ENCODE assay signal across 30 cellular contexts in genomic region chrX:43615677-43616076, GRCh38. TPM values are rescaled to one million over a fixed set of nuclear protein-coding genes. Genes with fewer than 3 reads are reported as not detected.
DNase-seq lines count a peak whose midpoint lies in the region; ATAC-seq and TF ChIP-seq lines count a peak whose summit lies in the region.
"Had no signal": no experiment of that assay in that cellular context is flagged by ENCODE, and none has a peak within 500 bp of the region (broad histone marks: within the 10 kb centered on the region; RNA-seq: fewer than 3 reads in every experiment).

No MANE protein-coding gene starts in this region.

- no peaks in the 10 kb centered on the region for H3K4me1 ChIP-seq in heart right ventricle

- peak overlapping the region in 4 of 10 donors; percentile 10 to 39 (median 24) for H3K27ac ChIP-seq in heart right ventricle
- H3K27ac ChIP-seq: 22Rv1 had no signal

- peak; percentile 65 for ATAC-seq in Right ventricle myocardium inferior
- ATAC-seq in heart right ventricle: peak in 5 of 8 donors; percentile 41 to 84 (median 58)
- no peak for ATAC-seq in HG03354 (IDR thresholded peaks at IDR 0.05; ENCODE audit: poor library complexity, severe bottlenecking, unreplicated experiment)
- ATAC-seq in HG02571 (IDR thresholded peaks at IDR 0.05; ENCODE audit: unreplicated experiment): no peak
- ATAC-seq: activated CD4-positive, alpha-beta T cell treated with anti-CD3 and anti-CD28 coated beads for 36 hours; GM12878; HepG2; left lobe of liver; naive thymus-derived CD8-positive, alpha-beta T cell; stimulated activated effector memory CD8-positive, alpha-beta T cell treated with anti-CD3 and anti-CD28 coated beads, Interleukin-12 subunit alpha, Interleukin-12 subunit beta, amount 100 ng/mL, for 72 hours had no signal

- H3K27me3 ChIP-seq in heart right ventricle: peaks cover 0 to 8% (median 0%) of the 10 kb centered on the region in 7 donors

- no peak overlapping the region for H3K4me3 ChIP-seq in heart right ventricle
- H3K4me3 ChIP-seq: GM12878 had no signal

- no peak overlapping the region for H3K4me3 Mint-ChIP-seq in nephron
- H3K4me3 Mint-ChIP-seq: activated CD4-positive, alpha-beta T cell treated with anti-CD3 and anti-CD28 coated beads for 36 hours; CD4-positive, alpha-beta T cell; naive thymus-derived CD8-positive, alpha-beta T cell; stimulated activated effector memory CD8-positive, alpha-beta T cell treated with anti-CD3 and anti-CD28 coated beads, Interleukin-12 subunit alpha, Interleukin-12 subunit beta, amount 100 ng/mL, for 72 hours; T-helper 1 cell treated with Interleukin-12 subunit alpha and Interleukin-12 subunit beta and Interleukin-4 antibody, amounts not matched to agents 30 μg/mL and 1 μg/mL, for 36 hours had no signal

- H3K9me3 Mint-ChIP-seq in nephron: peaks cover 15% of the 10 kb centered on the region
- H3K9me3 Mint-ChIP-seq: CD4-positive, alpha-beta T cell; naive thymus-derived CD8-positive, alpha-beta T cell; stimulated activated effector memory CD8-positive, alpha-beta T cell treated with anti-CD3 and anti-CD28 coated beads, Interleukin-12 subunit alpha, Interleukin-12 subunit beta, amount 100 ng/mL, for 72 hours; T-helper 1 cell treated with Interleukin-12 subunit alpha and Interleukin-12 subunit beta and Interleukin-4 antibody, amounts not matched to agents 30 μg/mL and 1 μg/mL, for 36 hours had no signal

- no peaks in the 10 kb centered on the region for H3K36me3 Mint-ChIP-seq in nephron (ENCODE audit: low read depth)
- H3K36me3 Mint-ChIP-seq: stimulated activated effector memory CD8-positive, alpha-beta T cell treated with anti-CD3 and anti-CD28 coated beads, Interleukin-12 subunit alpha, Interleukin-12 subunit beta, amount 100 ng/mL, for 72 hours had no signal

- 38 to 47% methylated on average over 5 of the region's 5 CpGs for WGBS in heart right ventricle, 2 donors

- H3K9me3 ChIP-seq in heart right ventricle: no peaks in the 10 kb centered on the region
- H3K9me3 ChIP-seq: SK-N-SH had no signal

- DNase-seq in Right ventricle myocardium inferior (ENCODE audit: missing footprints): no peak
- no peak for DNase-seq in cardiac septum (ENCODE audit: low spot score)
- peak in 1 of 2 donors; percentile 3 for DNase-seq in heart right ventricle
- DNase-seq in epidermal melanocyte (ENCODE audit: insufficient read length, low spot score): no peak
- DNase-seq in NCI-H2227 treated with DMSO at 0.1 percent for 48 hours (lab: John Stamatoyannopoulos, UW): no peak
- DNase-seq: activated CD4-positive, alpha-beta T cell treated with anti-CD3 and anti-CD28 coated beads for 36 hours; activated gamma-delta T cell; activated T-cell treated with anti-CD3 and anti-CD28 coated beads, Interleukin-2, amount 50 U/mL, for 1 hour; CD4-positive, alpha-beta T cell; effector CD8-positive, alpha-beta T cell; Karpas-422; MV-4-11; naive thymus-derived CD8-positive, alpha-beta T cell; NCI-H1436 treated with DMSO at 0.1 percent for 48 hours; NCI-H2107; NCI-H446; NCI-H82; retina; RPMI8226; SK-N-SH; stimulated activated CD4-positive, alpha-beta T cell treated with anti-CD3 and anti-CD28 coated beads, Interleukin-4, amount 100 ng/mL, for 24 hours had no signal

- peaks cover 3% of the 10 kb centered on the region for H3K27me3 Mint-ChIP-seq in nephron (ENCODE audit: low read depth)

- H3K36me3 ChIP-seq in heart right ventricle: no peaks in the 10 kb centered on the region

- intact Hi-C loops in Right ventricle myocardium inferior (cut with DNase I): loop anchor here (2.0 kb wide), 1 partner anchor 39 kb away; no protein-coding TSS in a partner anchor
- intact Hi-C loops in cardiac septum (cut with DNase I): no loop called here
- intact Hi-C loops in heart right ventricle (cut with DNase I): no loop called here

- peaks cover 7% of the 10 kb centered on the region for H3K4me1 Mint-ChIP-seq in nephron
- H3K4me1 Mint-ChIP-seq: activated CD4-positive, alpha-beta T cell treated with anti-CD3 and anti-CD28 coated beads for 36 hours; naive thymus-derived CD8-positive, alpha-beta T cell; stimulated activated effector memory CD8-positive, alpha-beta T cell treated with anti-CD3 and anti-CD28 coated beads, Interleukin-12 subunit alpha, Interleukin-12 subunit beta, amount 100 ng/mL, for 72 hours had no signal

- no peak for TF ChIP-seq CTCF in heart right ventricle (IDR thresholded peaks at IDR 0.05)
- TF ChIP-seq CTCF in nephron (IDR thresholded peaks at IDR 0.05; ENCODE audit: unreplicated experiment in 3 of 3): no peak

- peak overlapping the region in 2 of 3 experiments; percentile 13 to 19 for H3K27ac Mint-ChIP-seq in nephron
- H3K27ac Mint-ChIP-seq: activated CD4-positive, alpha-beta T cell treated with anti-CD3 and anti-CD28 coated beads for 36 hours; CD4-positive, alpha-beta T cell; naive thymus-derived CD8-positive, alpha-beta T cell; stimulated activated effector memory CD8-positive, alpha-beta T cell treated with anti-CD3 and anti-CD28 coated beads, Interleukin-12 subunit alpha, Interleukin-12 subunit beta, amount 100 ng/mL, for 72 hours; T-helper 1 cell treated with Interleukin-12 subunit alpha and Interleukin-12 subunit beta and Interleukin-4 antibody, amounts not matched to agents 30 μg/mL and 1 μg/mL, for 36 hours had no signal

RNA-seq across cellular contexts. Expression of gene MAOA, which starts 40.4 kb away (rescaled TPM):
- total RNA-seq in Right ventricle myocardium inferior (102 TPM), cardiac septum (68.9 TPM), heart right ventricle (100 to 1,000 TPM in 6 of 10 donors, 10 to 100 TPM in 4; 52.6 to 152 (median 106) TPM)
- 10 to 100 TPM; 25.7 to 61.4 TPM for polyA plus RNA-seq in heart right ventricle
- total RNA-seq: CD4-positive, alpha-beta T cell had no signal

Comparison
In these comparisons a context has a peak if more than half of its experiments do, and no peak if none do; other contexts are left out.
1. ATAC-seq: peak in Right ventricle myocardium inferior (single experiment) and heart right ventricle (5 of 8); none in HG03354 (single experiment) and HG02571 (single experiment).